Comparison of ENCODE assay signal across 20 cellular contexts in the genomic region with DNA sequence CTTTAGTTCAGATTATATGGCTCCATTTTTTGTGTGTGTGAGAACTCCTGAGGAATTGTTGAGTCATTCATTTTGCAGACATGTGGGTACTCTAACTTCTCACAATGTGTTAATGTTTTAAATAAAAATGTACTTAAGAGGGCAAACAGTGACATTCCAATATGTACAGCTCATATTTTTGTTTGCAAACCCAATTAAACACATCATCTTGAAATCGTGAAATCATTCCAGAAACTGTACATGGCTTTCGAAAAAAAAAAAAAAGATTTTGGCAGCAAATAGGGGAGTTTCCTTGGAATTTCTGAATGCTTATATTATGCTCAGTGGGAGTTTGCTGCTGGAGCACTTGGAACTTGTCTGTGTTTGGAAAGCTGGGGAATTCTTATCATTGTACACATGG.
A peak's percentile ranks its signal among the peaks of the same experiment; 100 is the strongest.
DNase-seq lines count a peak whose midpoint lies in the region; FAIRE-seq and TF ChIP-seq lines count a peak whose summit lies in the region.
"Had no signal": no experiment of that assay in that cellular context is flagged by ENCODE, and none has a peak within 500 bp of the region (broad histone marks: within the 10 kb centered on the region; RNA-seq: fewer than 3 reads in every experiment).

No MANE protein-coding gene starts in this region.

- TF ChIP-seq CTCF in epithelial cell of proximal tubule (conservative IDR thresholded peaks at IDR 0.05; ENCODE audit: low read depth, low read length): no peak

- FAIRE-seq in GM19239 (lab: Jason Lieb, UNC): no peak

- DNase-seq in EL (peak; percentile 38), RKO (ENCODE audit: low spot score) (peak; percentile 14), epithelial cell of proximal tubule (ENCODE audit: low read depth) (peak; percentile 94), myocyte (ENCODE audit: low read depth) (peak; percentile 35), GM19239 (ENCODE audit: insufficient read length, low spot score) (no peak), NCI-H2081 (lab: John Stamatoyannopoulos, UW) (no peak), HuH-7.5 (ENCODE audit: low spot score) (no peak)
- no peak for DNase-seq in stimulated activated CD4-positive, alpha-beta T cell treated with anti-CD3 and anti-CD28 coated beads, Interleukin-12 subunit alpha, Interleukin-12 subunit beta, amount 100 ng/mL, for 4 hours
- DNase-seq: activated CD4-positive, CD25-positive, alpha-beta regulatory T cell; activated CD8-positive, alpha-beta memory T cell treated with anti-CD3 and anti-CD28 coated beads, Interleukin-2, amount 50 U/mL, for 4 hours; activated naive CD4-positive, alpha-beta T cell treated with anti-CD3 and anti-CD28 coated beads, Interleukin-2, amount 50 U/mL, for 16 hours; CD4-positive, CD25-positive, alpha-beta regulatory T cell; glutamatergic neuron; naive B cell; NCI-H1105; NCI-H345; stimulated activated naive CD8-positive, alpha-beta T cell treated with anti-CD3 and anti-CD28 coated beads, Interleukin-15, Interleukin-2, amounts not matched to agents 100 U/mL and 50 U/mL, for 24 hours; SW 1271 had no signal

- H3K4me3 ChIP-seq in epithelial cell of proximal tubule (ENCODE audit: low read depth, low read length): no peak overlapping the region
- H3K4me3 ChIP-seq: coronary artery, right atrium auricular region had no signal

Comparison
In these comparisons a context has a peak if more than half of its experiments do, and no peak if none do; other contexts are left out.
1. DNase-seq: peak in EL (single experiment), RKO (single experiment), epithelial cell of proximal tubule (single experiment) and myocyte (single experiment); none in GM19239 (single experiment), NCI-H2081 (0 of 2), stimulated activated CD4-positive, alpha-beta T cell treated with anti-CD3 and anti-CD28 coated beads, Interleukin-12 subunit alpha, Interleukin-12 subunit beta, amount 100 ng/mL, for 4 hours (single experiment) and HuH-7.5 (single experiment).